In the genomic region with DNA sequence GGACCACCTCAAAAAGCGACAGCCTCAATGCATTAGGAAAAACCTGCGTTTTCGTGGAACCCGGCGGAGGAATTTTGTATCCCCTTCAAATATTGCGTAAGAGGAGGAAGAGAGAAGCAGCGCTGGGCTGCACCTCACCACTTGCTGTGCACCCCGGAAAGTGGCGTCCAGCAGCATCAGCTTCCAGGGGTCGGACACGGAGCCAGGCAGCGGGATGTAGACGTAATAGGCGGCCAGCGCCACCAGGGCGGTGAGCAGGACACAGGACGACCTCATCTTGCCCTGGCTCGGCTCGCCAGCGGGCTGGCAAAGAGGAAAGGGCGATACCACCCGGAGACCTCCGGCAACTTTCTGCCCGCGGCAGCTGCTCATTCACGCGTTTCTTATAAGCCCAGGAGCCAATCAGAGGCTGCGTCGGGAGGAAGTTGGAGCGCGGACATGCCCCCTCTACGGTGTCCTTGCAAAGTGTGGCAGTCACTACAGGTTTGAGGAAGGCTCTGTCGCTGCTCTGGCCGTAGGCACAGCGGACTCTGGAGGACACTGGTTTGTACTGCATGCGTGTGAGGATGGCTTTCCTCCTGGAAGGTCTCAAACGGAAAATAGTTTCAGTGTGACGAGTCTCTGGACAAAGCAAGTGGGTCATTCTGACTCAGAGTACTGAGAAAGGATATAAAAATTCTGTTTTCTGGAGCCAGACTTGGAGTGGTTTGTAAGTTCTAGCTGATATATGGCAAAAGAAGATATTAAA, we compare ENCODE assay signal across 8 cellular contexts. TPM values are rescaled to one million over a fixed set of nuclear protein-coding genes. Genes with fewer than 3 reads are reported as not detected.
DNase-seq lines count a peak whose midpoint lies in the region; ATAC-seq and TF ChIP-seq lines count a peak whose summit lies in the region.

TSS of gene NCEH1 (minus strand) at position 359 of the 748 bp plus-strand sequence. CDS start at position 276, 83 bp downstream.

- H3K4me1 ChIP-seq in right atrium auricular region (peaks cover 0 to 29% of the 10 kb centered on the region in 2 donors), psoas muscle (peaks cover 6% of the 10 kb centered on the region), uterus (peaks cover 0 to 8% of the 10 kb centered on the region in 2 donors)

- H3K4me3 Mint-ChIP-seq in T-helper 17 cell: peak within 1 kb of the TSS; percentile 95

- H3K36me3 ChIP-seq in right atrium auricular region (no peaks in the 10 kb centered on the region), psoas muscle (ENCODE audit: insufficient read depth in 1 of 2, low read depth in 1 of 2) (no peaks in the 10 kb centered on the region), uterus (no peaks in the 10 kb centered on the region)

- H3K9me3 ChIP-seq in T-helper 17 cell (ENCODE audit: control insufficient read depth, low read length, poor library complexity, severe bottlenecking) (no peaks in the 10 kb centered on the region), right atrium auricular region (no peaks in the 10 kb centered on the region), psoas muscle (no peaks in the 10 kb centered on the region), uterus (no peaks in the 10 kb centered on the region)

- H3K4me3 ChIP-seq in right atrium auricular region (peak within 1 kb of the TSS; percentile 52 to 78), psoas muscle (peak within 1 kb of the TSS; percentile 97), uterus (peak within 1 kb of the TSS; percentile 71 to 75)

- WGBS in psoas muscle, 3 donors: 0 to 1% (median 0%) methylated on average over 38 of the region's 38 CpGs

- H3K27me3 ChIP-seq in right atrium auricular region: no peaks in the 10 kb centered on the region
- no peaks in the 10 kb centered on the region for H3K27me3 ChIP-seq in psoas muscle (ENCODE audit: insufficient read depth in 3 of 3, low read length in 2 of 3)
- no peaks in the 10 kb centered on the region for H3K27me3 ChIP-seq in uterus

- no peaks in the 10 kb centered on the region for H3K27me3 Mint-ChIP-seq in T-helper 17 cell

- H3K27ac Mint-ChIP-seq in T-helper 17 cell: peak within 1 kb of the TSS; percentile 90

- ATAC-seq in HG02885 (IDR thresholded peaks at IDR 0.05; ENCODE audit: poor library complexity, unreplicated experiment): peak; percentile 99
- ATAC-seq in T-helper 17 cell: peak; percentile 96
- peak; percentile 99 to 100 (median 99) for ATAC-seq in psoas muscle

- H3K36me3 Mint-ChIP-seq in T-helper 17 cell (ENCODE audit: low read depth): peaks cover 2% of the 10 kb centered on the region

- TF ChIP-seq CTCF in right atrium auricular region (IDR thresholded peaks at IDR 0.05) (peak; percentile 84 to 90), psoas muscle (IDR thresholded peaks at IDR 0.05) (peak; percentile 92), uterus (IDR thresholded peaks at IDR 0.05) (peak; percentile 60 to 88 (median 77))

- peak within 1 kb of the TSS; percentile 93 for H3K27ac ChIP-seq in angular gyrus (ENCODE audit: low read depth, low read length)
- peak within 1 kb of the TSS; percentile 91 to 93 for H3K27ac ChIP-seq in right atrium auricular region
- H3K27ac ChIP-seq in psoas muscle: peak within 1 kb of the TSS; percentile 87
- peak within 1 kb of the TSS; percentile 90 to 95 for H3K27ac ChIP-seq in uterus

- DNase-seq in NCI-H1694 (lab: John Stamatoyannopoulos, UW): peak; percentile 60
- DNase-seq in T-helper 17 cell: peak; percentile 30 to 38 (median 34)
- peak; percentile 96 for DNase-seq in right atrium auricular region (ENCODE audit: low spot score)
- peak; percentile 89 to 93 for DNase-seq in psoas muscle
- peak; percentile 84 to 87 for DNase-seq in uterus

- intact Hi-C loops in psoas muscle (cut with DNase I): loop anchor here (2.0 to 5.0 kb wide), 3 partner anchors 34 to 40 kb away; partner anchors contain the start of gene ECT2 (in 1 of the 2)
- intact Hi-C loops in uterus (cut with DNase I; ENCODE audit: low total_unique reads): no loop called here

- peaks cover 13% of the 10 kb centered on the region for H3K4me1 Mint-ChIP-seq in T-helper 17 cell

- TF ChIP-seq POLR2A in GM15510 (IDR thresholded peaks at IDR 0.05; ENCODE audit: borderline replicate concordance, extremely low read depth, insufficient read length) (peak; percentile 83), uterus (IDR thresholded peaks at IDR 0.05) (peak; percentile 72)

RNA-seq across cellular contexts. Expression of gene NCEH1, which starts in this region (rescaled TPM):
- total RNA-seq in T-helper 17 cell (1 to 10 TPM; 1.0 to 2.4 TPM), right atrium auricular region (10 to 100 TPM; 14.3 to 21.1 TPM), psoas muscle (10 to 100 TPM in 1 of 4 donors, 1 to 10 TPM in 3; 4.0 to 12.0 (median 7.3) TPM), uterus (1 to 10 TPM; 1.8 to 5.8 (median 5.4) TPM)
- 1 to 10 TPM; 2.6 to 5.1 (median 3.6) TPM for polyA plus RNA-seq in psoas muscle

Comparison
In these comparisons a context has a peak if more than half of its experiments do, and no peak if none do; other contexts are left out.
1. Peak in every context shown above with its lines: DNase-seq, ATAC-seq, H3K4me3 ChIP-seq and H3K27ac ChIP-seq.
2. DNase-seq: peak in every context shown above with its lines; median percentile 96 in right atrium auricular region; 91 in psoas muscle; 86 in uterus; 60 in NCI-H1694; 34 in T-helper 17 cell.